In the genomic region with DNA sequence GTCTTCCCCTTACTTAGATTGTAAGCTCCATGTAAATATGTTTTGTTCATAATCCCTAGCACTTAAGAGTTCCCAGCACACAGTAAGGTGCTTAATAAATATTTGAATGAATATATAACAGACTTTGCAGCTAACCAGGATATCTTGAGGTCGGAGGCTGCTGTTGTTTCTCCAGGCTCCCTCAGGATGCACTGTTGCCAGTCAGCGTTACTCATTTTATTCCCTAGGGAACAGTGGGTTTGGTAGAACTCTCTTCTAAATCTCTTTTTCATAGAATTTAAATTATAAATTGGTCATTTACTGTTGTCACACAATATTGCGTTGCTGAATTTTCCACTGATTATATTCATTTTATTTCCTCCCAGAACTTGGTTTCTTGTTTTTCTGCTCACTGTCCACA, we compare ENCODE assay signal across 8 cellular contexts. TPM values are rescaled to one million over a fixed set of nuclear protein-coding genes. Genes with fewer than 3 reads are reported as not detected.
A peak's percentile ranks its signal among the peaks of the same experiment; 100 is the strongest.
DNase-seq lines count a peak whose midpoint lies in the region; ATAC-seq, FAIRE-seq and TF ChIP-seq lines count a peak whose summit lies in the region.

No MANE protein-coding gene starts in this region.

- TF ChIP-seq EP300 in K562 (IDR thresholded peaks at IDR 0.05; ENCODE audit: low read length), result no peak

- H3K79me2 ChIP-seq in K562 (ENCODE audit: control insufficient read depth, insufficient read depth, low read length) (peaks cover 45% of the 10 kb centered on the region), mesendoderm (ENCODE audit: control insufficient read depth, insufficient read depth, low read length) (peaks cover 32% of the 10 kb centered on the region)

- no peak overlapping the region for H2AK5ac ChIP-seq in mesendoderm (ENCODE audit: low read length)

- H3K36me3 Mint-ChIP-seq in stimulated activated naive CD8-positive, alpha-beta T cell treated with anti-CD3 and anti-CD28 coated beads, Interleukin-15, Interleukin-2, amounts not matched to agents 100 ng/mL and 50 ng/mL, for 24 hours (ENCODE audit: low read depth), result peaks cover 26% of the 10 kb centered on the region

- no peak overlapping the region for H4K8ac ChIP-seq in mesendoderm (ENCODE audit: low read depth, low read length)

- no peaks in the 10 kb centered on the region for H3K9me3 Mint-ChIP-seq in stimulated activated naive CD8-positive, alpha-beta T cell treated with anti-CD3 and anti-CD28 coated beads, Interleukin-15, Interleukin-2, amounts not matched to agents 100 ng/mL and 50 ng/mL, for 24 hours

- no peak for TF ChIP-seq RAD21 in K562 (CRISPR knock-in tag; conservative IDR thresholded peaks at IDR 0.05 in 1 of 2, IDR thresholded peaks at IDR 0.05 in 1 of 2)

- peaks cover 2% of the 10 kb centered on the region; the same call in 1 of the 2 replicates for H4K20me1 ChIP-seq in K562 (replicated peaks; ENCODE audit: control insufficient read depth, insufficient read depth, low read length)

- H3K23ac ChIP-seq in mesendoderm (ENCODE audit: low read length), result no peak overlapping the region

- 33% methylated on average over 3 of the region's 3 CpGs for WGBS in K562 (ENCODE audit: insufficient coverage, low coverage, missing lambda C conversion rate)
- no CpG with 5 or more reads among the region's 3 CpGs for WGBS in mesendoderm (ENCODE audit: extremely low coverage, insufficient coverage, low lambda C conversion rate)

- no peak for TF ChIP-seq CTCF in K562 (IDR thresholded peaks at IDR 0.05 in 2 of 3, conservative IDR thresholded peaks at IDR 0.05 in 1 of 3; ENCODE audit: insufficient read depth in 2 of 3, low read depth in 1 of 3, low read length in 3 of 3)

- no peak overlapping the region for H2BK5ac ChIP-seq in mesendoderm (ENCODE audit: low read length)

- DNase-seq in stimulated activated naive CD8-positive, alpha-beta T cell treated with anti-CD3 and anti-CD28 coated beads, Interleukin-15, Interleukin-2, amounts not matched to agents 100 U/mL and 50 U/mL, for 24 hours, result no peak
- DNase-seq in K562 (ENCODE audit: extremely low read depth in 1 of 4, low spot score in 3 of 4) (no peak), mesendoderm (no peak), NCI-H187 (lab: John Stamatoyannopoulos, UW) (no peak), HuH-7 (ENCODE audit: low spot score) (no peak)

- H3K27me3 ChIP-seq in K562 (ENCODE audit: control insufficient read depth in 2 of 2, insufficient read depth in 2 of 2, low read length in 2 of 2) (no peaks in the 10 kb centered on the region), mesendoderm (ENCODE audit: insufficient read depth, low read length, poor library complexity) (no peaks in the 10 kb centered on the region)

- H3K27ac ChIP-seq in K562 (ENCODE audit: extremely low read depth, low read depth, low read length) (peak overlapping the region; percentile 97), mesendoderm (ENCODE audit: low read depth, low read length) (peak overlapping the region; percentile 99)

- H2BK15ac ChIP-seq in mesendoderm (replicated peaks; ENCODE audit: low read depth), result no peak overlapping the region

- in situ Hi-C loops in K562 (cut with MboI), result no loop called here

- H3K27me3 Mint-ChIP-seq in stimulated activated naive CD8-positive, alpha-beta T cell treated with anti-CD3 and anti-CD28 coated beads, Interleukin-15, Interleukin-2, amounts not matched to agents 100 ng/mL and 50 ng/mL, for 24 hours, result peaks cover 3% of the 10 kb centered on the region

- no peak for TF ChIP-seq POLR2A in K562 (conservative IDR thresholded peaks at IDR 0.05)

- peak overlapping the region; percentile 73 for H3K56ac ChIP-seq in mesendoderm (ENCODE audit: low read length)

- peaks cover 24% of the 10 kb centered on the region for H3K36me3 ChIP-seq in K562 (ENCODE audit: control insufficient read depth, insufficient read depth, low read length)
- no peaks in the 10 kb centered on the region for H3K36me3 ChIP-seq in mesendoderm (ENCODE audit: control insufficient read depth, insufficient read depth, low read length)

- H3K4me1 ChIP-seq in K562 (replicated peaks in 1 of 2; ENCODE audit: control insufficient read depth in 2 of 2, insufficient read depth in 2 of 2, low read length in 2 of 2) (peaks cover 13 to 29% of the 10 kb centered on the region in 2 experiments), mesendoderm (ENCODE audit: control insufficient read depth, low read depth, low read length) (no peaks in the 10 kb centered on the region)

- no peaks in the 10 kb centered on the region for H3K9me3 ChIP-seq in K562 (replicated peaks; ENCODE audit: control insufficient read depth, insufficient read depth, low read depth, low read length)

- H3K79me1 ChIP-seq in mesendoderm (ENCODE audit: low read length), result no peaks in the 10 kb centered on the region

- H3K4ac ChIP-seq in mesendoderm (ENCODE audit: low read depth, low read length), result no peak overlapping the region

- H2BK120ac ChIP-seq in mesendoderm (ENCODE audit: low read depth, low read length), result no peak overlapping the region

- no peak overlapping the region for H3K18ac ChIP-seq in mesendoderm (ENCODE audit: low read length)

- ATAC-seq in stimulated activated naive CD8-positive, alpha-beta T cell treated with anti-CD3 and anti-CD28 coated beads, Interleukin-15, Interleukin-2, amounts not matched to agents 100 U/mL and 50 U/mL, for 24 hours, result no peak
- no peak for ATAC-seq in K562
- ATAC-seq in HG02798 (IDR thresholded peaks at IDR 0.05; ENCODE audit: poor library complexity, unreplicated experiment), result no peak
- no peak for ATAC-seq in GM21381 (IDR thresholded peaks at IDR 0.05; ENCODE audit: unreplicated experiment)

- H3K4me1 Mint-ChIP-seq in stimulated activated naive CD8-positive, alpha-beta T cell treated with anti-CD3 and anti-CD28 coated beads, Interleukin-15, Interleukin-2, amounts not matched to agents 100 ng/mL and 50 ng/mL, for 24 hours (ENCODE audit: low read depth), result peaks cover 29% of the 10 kb centered on the region

- H3K4me3 Mint-ChIP-seq in stimulated activated naive CD8-positive, alpha-beta T cell treated with anti-CD3 and anti-CD28 coated beads, Interleukin-15, Interleukin-2, amounts not matched to agents 100 ng/mL and 50 ng/mL, for 24 hours, result peak overlapping the region; percentile 94

- H3K27ac Mint-ChIP-seq in stimulated activated naive CD8-positive, alpha-beta T cell treated with anti-CD3 and anti-CD28 coated beads, Interleukin-15, Interleukin-2, amounts not matched to agents 100 ng/mL and 50 ng/mL, for 24 hours, result peak overlapping the region; percentile 68

- H3K4me2 ChIP-seq in K562 (ENCODE audit: insufficient read depth, low read length) (peak overlapping the region; percentile 88), mesendoderm (ENCODE audit: low read length) (no peak overlapping the region)

- CTCF ChIA-PET in K562 (lab: Yijun Ruan, JAX; ENCODE audit: low intra/inter-chr PET ratio), result no interaction called here

- TSS peak; percentile 83 for BruUV-seq in K562 (replicated peaks; lab: Mats Ljungman, UMichigan)

- peak overlapping the region; percentile 77 for H2AFZ ChIP-seq in K562 (ENCODE audit: low read depth, low read length)

- no peaks in the 10 kb centered on the region for H3K9me1 ChIP-seq in K562 (ENCODE audit: control insufficient read depth, insufficient read depth, low read length)

- intact Hi-C loops in K562 (cut with micrococcal nuclease), result loop anchor here (2.0 kb wide), 1 partner anchor 54 kb away; no protein-coding TSS in a partner anchor

- H3K9ac ChIP-seq in K562 (ENCODE audit: insufficient read depth in 1 of 2, low read depth in 2 of 2, low read length in 2 of 2), result peak overlapping the region in 1 of 2 experiments; percentile 92; a peak in 2 of 4 replicates
- peak overlapping the region; percentile 97 for H3K9ac ChIP-seq in mesendoderm (ENCODE audit: low read length)

- FAIRE-seq in K562 (lab: Jason Lieb, UNC), result no peak

- peak overlapping the region; percentile 97 for H3K4me3 ChIP-seq in K562
- H3K4me3 ChIP-seq in mesendoderm (ENCODE audit: low read length), result no peak overlapping the region

- POLR2A ChIA-PET in K562 (lab: Yijun Ruan, JAX), result interaction anchor here (0.8 to 2.9 kb wide), 5 partner anchors 9 to 55 kb away, joined by 3 to 14 read pairs (median 3); partner anchors contain the start of gene NAT10

- no peak overlapping the region for H4K5ac ChIP-seq in mesendoderm (ENCODE audit: low read length)

RNA-seq across cellular contexts. Expression of gene CAPRIN1, which starts 1.0 kb away (rescaled TPM):
- total RNA-seq in K562 (2011; cell fraction: chromatin; rRNA removed; ENCODE audit: low replicate concordance), result 130 and 461 TPM in 2 replicates
- total RNA-seq in K562 (2011; cell fraction: nucleolus; rRNA removed), result 84.2 and 92.2 TPM in 2 replicates
- total RNA-seq in K562 (2011; cell fraction: nucleoplasm; rRNA removed), result 188 and 293 TPM in 2 replicates
- total RNA-seq in K562 (2014; rRNA removed) (216 and 244 TPM in 2 replicates), K562 (2014; rRNA removed; fragmentation: Illumina TruSeq; extraction: Trizol) (226 and 247 TPM in 2 replicates), K562 (2015; rRNA removed; fragmentation: Illumina TruSeq; extraction: Trizol) (237 and 246 TPM in 2 replicates), K562 (2021) (252 and 263 TPM in 2 replicates)
- polyA plus RNA-seq in K562 (2011; rRNA removed) (255 and 269 TPM in 2 replicates), K562 (2014; fragmentation: Illumina TruSeq; extraction: Trizol) (235 and 271 TPM in 2 replicates), K562 (2014; fragmentation: Nextera tagmentation; extraction: Ambion mirVana) (10 to 100 TPM; 49.6 to 51.8 TPM), K562 (2014; rRNA removed) (181 and 188 TPM in 2 replicates)
- polyA plus RNA-seq in K562 (2011; cell fraction: cytosol; rRNA removed), result 244 and 252 TPM in 2 replicates
- 170 and 222 TPM in 2 replicates for polyA plus RNA-seq in K562 (2011; cell fraction: nucleus; rRNA removed)
- 154 and 186 TPM in 2 replicates for polyA plus RNA-seq in K562 (2012)
- polyA minus RNA-seq in K562 (2011; rRNA and poly(A)+ RNA removed), result 519 and 530 TPM in 2 replicates
- polyA minus RNA-seq in K562 (2011; cell fraction: cytosol; rRNA and poly(A)+ RNA removed), result 168 and 225 TPM in 2 replicates
- 89.8 and 158 TPM in 2 replicates for polyA minus RNA-seq in K562 (2011; cell fraction: nucleus; rRNA and poly(A)+ RNA removed)
- 221 TPM for polyA plus RNA-seq in mesendoderm (2013, experiment 1 of 2)
- 221 TPM for polyA plus RNA-seq in mesendoderm (2013, experiment 2 of 2)

RNA-seq across cellular contexts. Expression of gene NAT10, which starts 54.9 kb away (rescaled TPM):
- total RNA-seq in K562 (2011; cell fraction: chromatin; rRNA removed; ENCODE audit: low replicate concordance), result 165 and 174 TPM in 2 replicates
- total RNA-seq in K562 (2011; cell fraction: nucleolus; rRNA removed), result 86.5 and 93.6 TPM in 2 replicates
- total RNA-seq in K562 (2011; cell fraction: nucleoplasm; rRNA removed), result 106 and 112 TPM in 2 replicates
- total RNA-seq in K562 (2014; rRNA removed) (59.5 and 68.0 TPM in 2 replicates), K562 (2014; rRNA removed; fragmentation: Illumina TruSeq; extraction: Trizol) (69.0 and 71.1 TPM in 2 replicates), K562 (2015; rRNA removed; fragmentation: Illumina TruSeq; extraction: Trizol) (91.3 and 92.9 TPM in 2 replicates), K562 (2021) (125 and 127 TPM in 2 replicates)
- polyA plus RNA-seq in K562 (2011; rRNA removed) (86.3 and 96.5 TPM in 2 replicates), K562 (2014; fragmentation: Illumina TruSeq; extraction: Trizol) (91.3 and 98.2 TPM in 2 replicates), K562 (2014; fragmentation: Nextera tagmentation; extraction: Ambion mirVana) (100 to 1,000 TPM in 1 of 2 experiments, 10 to 100 TPM in 1; 55.4 to 122 TPM), K562 (2014; rRNA removed) (62.4 and 73.4 TPM in 2 replicates)
- 79.8 and 93.3 TPM in 2 replicates for polyA plus RNA-seq in K562 (2011; cell fraction: cytosol; rRNA removed)
- polyA plus RNA-seq in K562 (2011; cell fraction: nucleus; rRNA removed), result 120 and 143 TPM in 2 replicates
- polyA plus RNA-seq in K562 (2012), result 54.7 and 77.0 TPM in 2 replicates
- 131 and 145 TPM in 2 replicates for polyA minus RNA-seq in K562 (2011; rRNA and poly(A)+ RNA removed)
- polyA minus RNA-seq in K562 (2011; cell fraction: cytosol; rRNA and poly(A)+ RNA removed), result 100 and 108 TPM in 2 replicates
- polyA minus RNA-seq in K562 (2011; cell fraction: nucleus; rRNA and poly(A)+ RNA removed), result 60.0 and 82.5 TPM in 2 replicates
- 81.8 TPM for polyA plus RNA-seq in mesendoderm (2013, experiment 1 of 2)
- 82.8 TPM for polyA plus RNA-seq in mesendoderm (2013, experiment 2 of 2)
